In genomic region chr15:52800852-52801747, GRCh38 we compare ENCODE assay signal across 1 cellular context.
A peak's percentile ranks its signal among the peaks of the same experiment; 100 is the strongest.
TF ChIP-seq lines count a peak whose summit lies in the region.

No MANE protein-coding gene starts in this region.

TF ChIP-seq in H1, 55 proteins besides CTCF, POLR2A, EP300 and RAD21:
- TF ChIP-seq EZH2 (IDR thresholded peaks at IDR 0.05; ENCODE audit: low read depth, low read length, severe bottlenecking) (peak; percentile 30), GTF2F1 (IDR thresholded peaks at IDR 0.05; ENCODE audit: borderline replicate concordance, low read depth, low read length) (no peak), NANOG (IDR thresholded peaks at IDR 0.05; ENCODE audit: insufficient read depth, low read depth, low read length, poor library complexity, severe bottlenecking) (no peak), JUND (IDR thresholded peaks at IDR 0.05; ENCODE audit: low read length) (no peak), JUN (IDR thresholded peaks at IDR 0.05; ENCODE audit: low read depth, low read length) (no peak)
